29 cellular contexts compared by ENCODE assay signal in the genomic region with DNA sequence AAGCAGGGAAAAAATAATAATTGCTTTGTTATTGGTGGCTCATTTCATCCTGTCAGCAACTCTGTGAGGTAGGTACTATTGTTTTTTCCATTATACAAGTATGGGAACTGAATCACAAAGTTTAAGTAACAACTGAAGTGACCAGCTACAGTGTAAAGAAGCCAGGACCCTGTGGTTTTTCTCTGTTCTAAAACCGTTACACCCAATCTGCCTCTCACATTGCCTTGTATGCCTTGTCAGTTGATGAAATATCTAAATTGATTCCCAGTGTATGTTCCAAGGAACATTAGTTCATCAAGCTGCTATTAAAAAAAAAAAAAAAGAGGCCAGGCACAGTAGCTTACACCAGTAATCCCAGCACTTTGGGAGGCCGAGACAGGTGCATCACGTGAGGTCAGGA.
"Had no signal": no experiment of that assay in that cellular context is flagged by ENCODE, and none has a peak within 500 bp of the region (broad histone marks: within the 10 kb centered on the region; RNA-seq: fewer than 3 reads in every experiment).

No MANE protein-coding gene starts in this region.

- H3K27me3 ChIP-seq: SJCRH30 had no signal

- DNase-seq: activated B cell treated with CpG ODN at 0.5 μM for 24 hours; activated CD4-positive, alpha-beta memory T cell treated with anti-CD3 and anti-CD28 coated beads for 36 hours; activated CD4-positive, alpha-beta T cell treated with anti-CD3 and anti-CD28 coated beads for 4 hours; activated CD4-positive, alpha-beta T cell treated with anti-CD3 and anti-CD28 coated beads, Interleukin-2, amount 50 U/mL, for 1 hour; activated CD4-positive, CD25-positive, alpha-beta regulatory T cell treated with anti-CD3 and anti-CD28 coated beads, Interleukin-2, amount 50 U/mL, for 72 hours; activated effector memory CD4-positive, alpha-beta T cell treated with Interleukin-2 at 50 U/mL for 16 hours; activated naive CD4-positive, alpha-beta T cell treated with anti-CD3 and anti-CD28 coated beads, Interleukin-2, amount 10 ng/mL, durations not matched to agents 7 days and 5 days; activated naive CD8-positive, alpha-beta T cell treated with anti-CD3 and anti-CD28 coated beads, Interleukin-2, amount 50 U/mL, for 24 hours; activated T-cell treated with anti-CD3 and anti-CD28 coated beads, Interleukin-2, amount 50 U/mL, for 48 hours; anterior cingulate cortex; caudate nucleus; cerebellar nuclear complex; KG1; NCI-H1105 treated with DMSO at 0.1 percent for 48 hours; NCI-H1436; NCI-H1694; NCI-H1930; NCI-H2081 treated with DMSO at 0.1 percent for 48 hours; NCI-H345; NCI-H524 treated with DMSO at 0.1 percent for 48 hours; SHP77; SJCRH30; T-cell; T-helper 2 cell; T-helper 9 cell had no signal

- H3K4me3 ChIP-seq: SJCRH30 had no signal

- H3K9me3 ChIP-seq: SJCRH30 had no signal

- H3K27me3 Mint-ChIP-seq: activated B cell treated with CpG ODN at 0.5 μM for 24 hours; activated CD4-positive, alpha-beta memory T cell treated with anti-CD3 and anti-CD28 coated beads for 36 hours; activated naive CD4-positive, alpha-beta T cell treated with anti-CD3 and anti-CD28 coated beads, Interleukin-2, amount 10 ng/mL, durations not matched to agents 7 days and 5 days; activated naive CD8-positive, alpha-beta T cell; activated naive CD8-positive, alpha-beta T cell treated with anti-CD3 and anti-CD28 coated beads, Interleukin-2, amount 50 U/mL, for 24 hours; T-cell had no signal

- H3K4me3 Mint-ChIP-seq: activated B cell treated with CpG ODN at 0.5 μM for 24 hours; activated CD4-positive, alpha-beta memory T cell treated with anti-CD3 and anti-CD28 coated beads for 36 hours; activated naive CD4-positive, alpha-beta T cell treated with anti-CD3 and anti-CD28 coated beads, Interleukin-2, amount 10 ng/mL, durations not matched to agents 7 days and 5 days; activated naive CD8-positive, alpha-beta T cell; activated naive CD8-positive, alpha-beta T cell treated with anti-CD3 and anti-CD28 coated beads, Interleukin-2, amount 50 U/mL, for 24 hours; brain; T-cell had no signal

- H3K27ac ChIP-seq: SJCRH30, VCaP had no signal

- ATAC-seq: activated naive CD8-positive, alpha-beta T cell treated with anti-CD3 and anti-CD28 coated beads, Interleukin-2, amount 50 U/mL, for 24 hours; SK-N-SH treated with all-trans-retinoic acid at 6 μM for 48 hours; T-cell had no signal

- H3K27ac Mint-ChIP-seq: activated B cell treated with CpG ODN at 0.5 μM for 24 hours; activated CD4-positive, alpha-beta memory T cell treated with anti-CD3 and anti-CD28 coated beads for 36 hours; activated naive CD4-positive, alpha-beta T cell treated with anti-CD3 and anti-CD28 coated beads, Interleukin-2, amount 10 ng/mL, durations not matched to agents 7 days and 5 days; activated naive CD8-positive, alpha-beta T cell; brain; T-cell had no signal

- H3K9me3 Mint-ChIP-seq: activated B cell treated with CpG ODN at 0.5 μM for 24 hours; activated CD4-positive, alpha-beta memory T cell treated with anti-CD3 and anti-CD28 coated beads for 36 hours; activated naive CD4-positive, alpha-beta T cell treated with anti-CD3 and anti-CD28 coated beads, Interleukin-2, amount 10 ng/mL, durations not matched to agents 7 days and 5 days; activated naive CD8-positive, alpha-beta T cell treated with anti-CD3 and anti-CD28 coated beads, Interleukin-2, amount 50 U/mL, for 24 hours; brain; T-cell had no signal

- H3K4me1 ChIP-seq: SJCRH30 had no signal
